Comparison of ENCODE assay signal across 8 cellular contexts in the genomic region with DNA sequence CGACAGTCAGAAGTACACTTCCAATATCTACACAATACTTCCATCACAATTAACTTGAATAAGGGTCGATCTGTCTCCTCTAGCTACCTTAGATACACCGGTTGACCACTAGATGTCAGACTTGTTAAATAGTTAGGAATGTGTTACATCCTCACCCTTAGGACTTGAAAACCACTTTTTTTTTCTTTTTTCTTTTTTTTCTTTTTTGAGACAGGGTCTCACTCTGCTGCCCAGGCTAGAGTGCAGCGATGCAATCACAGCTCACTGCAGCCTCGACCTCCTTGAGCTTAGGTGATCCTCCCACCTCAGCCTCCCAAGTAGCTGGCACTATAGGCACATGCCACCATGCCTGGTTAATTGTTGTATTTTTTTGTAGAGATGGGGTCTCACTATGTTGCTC.
DNase-seq lines count a peak whose midpoint lies in the region; ATAC-seq and TF ChIP-seq lines count a peak whose summit lies in the region.

No MANE protein-coding gene starts in this region.

- no peak overlapping the region for H3K4me2 ChIP-seq in mammary epithelial cell (ENCODE audit: insufficient read depth, low read depth, low read length)

- H3K4me1 ChIP-seq in mammary epithelial cell (ENCODE audit: insufficient read depth, low read length) (no peaks in the 10 kb centered on the region), lower lobe of right lung (no peaks in the 10 kb centered on the region)

- CTCF ChIA-PET in mammary epithelial cell (lab: Charles Lee; ENCODE audit: low non-redundant PET) = interaction anchor here (0.6 kb wide), 1 partner anchor 753 kb away, joined by 4 read pairs; no protein-coding TSS in a partner anchor

- H3K9ac ChIP-seq in mammary epithelial cell (ENCODE audit: insufficient read depth, low read length) = no peak overlapping the region

- dilution Hi-C loops in mammary epithelial cell (cut with HindIII; ENCODE audit: low sequenced_read_pairs) = no loop called here

- H3K4me3 ChIP-seq in mammary epithelial cell (replicated peaks in 1 of 3; ENCODE audit: insufficient read depth in 1 of 3, low read depth in 2 of 3, low read length in 3 of 3) = no peak overlapping the region
- H3K4me3 ChIP-seq in lower lobe of right lung = no peak overlapping the region

- H3K27me3 ChIP-seq in mammary epithelial cell (ENCODE audit: insufficient read depth, low read length) = no peaks in the 10 kb centered on the region
- no peaks in the 10 kb centered on the region for H3K27me3 ChIP-seq in lower lobe of right lung (ENCODE audit: low read depth)

- DNase-seq in DMS53 (lab: John Stamatoyannopoulos, UW) (peak; percentile 84), NCI-H748 treated with DMSO at 0.1 percent for 48 hours (lab: John Stamatoyannopoulos, UW) (peak; percentile 43), mammary epithelial cell (peak; percentile 8), lower lobe of right lung (no peak), T-helper 9 cell (no peak), NCI-H128 (lab: John Stamatoyannopoulos, UW; ENCODE audit: unreplicated experiment) (no peak)

- BruUV-seq in mammary epithelial cell (replicated peaks; lab: Mats Ljungman, UMichigan) = no TSS peak

- H3K36me3 ChIP-seq in mammary epithelial cell (ENCODE audit: insufficient read depth, low read length) (no peaks in the 10 kb centered on the region), lower lobe of right lung (no peaks in the 10 kb centered on the region)

- no peaks in the 10 kb centered on the region for H4K20me1 ChIP-seq in mammary epithelial cell (ENCODE audit: insufficient read depth, low read length)

- no peaks in the 10 kb centered on the region for H3K79me2 ChIP-seq in mammary epithelial cell (ENCODE audit: insufficient read depth, low read length)

- TF ChIP-seq CTCF in mammary epithelial cell (conservative IDR thresholded peaks at IDR 0.05 in 1 of 2, IDR thresholded peaks at IDR 0.05 in 1 of 2; ENCODE audit: extremely low read depth in 1 of 2, insufficient read depth in 1 of 2, low read depth in 1 of 2, low read length in 2 of 2) = peak; percentile 54 to 63
- peak; percentile 53 for TF ChIP-seq CTCF in lower lobe of right lung (IDR thresholded peaks at IDR 0.05)

- peak; percentile 93 for ATAC-seq in GM19467 (IDR thresholded peaks at IDR 0.05; ENCODE audit: unreplicated experiment)
- peak; percentile 88 for ATAC-seq in HG03469 (IDR thresholded peaks at IDR 0.05; ENCODE audit: unreplicated experiment)
- peak; percentile 61 to 62 for ATAC-seq in lower lobe of right lung

- in situ Hi-C loops in mammary epithelial cell (cut with MboI; ENCODE audit: low sequenced_read_pairs in 2 of 2) = loop anchor here (25.0 kb wide), 1 partner anchor 755 kb away; no protein-coding TSS in a partner anchor

- H3K9me3 ChIP-seq in mammary epithelial cell (replicated peaks; ENCODE audit: insufficient read depth, low read length) (no peaks in the 10 kb centered on the region), lower lobe of right lung (no peaks in the 10 kb centered on the region)

- H3K27ac ChIP-seq in mammary epithelial cell (ENCODE audit: insufficient read depth, low read depth, low read length) (no peak overlapping the region), lower lobe of right lung (no peak overlapping the region)

- WGBS in mammary epithelial cell (ENCODE audit: low coverage, missing lambda C conversion rate) = 11% methylated on average over 5 of the region's 5 CpGs

- no peak overlapping the region for H2AFZ ChIP-seq in mammary epithelial cell (ENCODE audit: low read depth, low read length)

- intact Hi-C loops in mammary epithelial cell (cut with micrococcal nuclease) = loop anchor here (5.0 to 10.0 kb wide), 4 partner anchors 680 to 1262 kb away; a partner anchor contains a TSS
- intact Hi-C loops in lower lobe of right lung (cut with DNase I) = no loop called here

Comparison
In these comparisons a context has a peak if more than half of its experiments do, and no peak if none do; other contexts are left out.
1. DNase-seq: peak in DMS53 (single experiment), NCI-H748 treated with DMSO at 0.1 percent for 48 hours (single experiment) and mammary epithelial cell (single experiment); none in lower lobe of right lung (single experiment), T-helper 9 cell (single experiment) and NCI-H128 (single experiment).
2. Peak in every context shown above with its lines, with median percentiles within 50 percentile points of each other: ATAC-seq.